Comparison of ENCODE assay signal across 8 cellular contexts in the genomic region with DNA sequence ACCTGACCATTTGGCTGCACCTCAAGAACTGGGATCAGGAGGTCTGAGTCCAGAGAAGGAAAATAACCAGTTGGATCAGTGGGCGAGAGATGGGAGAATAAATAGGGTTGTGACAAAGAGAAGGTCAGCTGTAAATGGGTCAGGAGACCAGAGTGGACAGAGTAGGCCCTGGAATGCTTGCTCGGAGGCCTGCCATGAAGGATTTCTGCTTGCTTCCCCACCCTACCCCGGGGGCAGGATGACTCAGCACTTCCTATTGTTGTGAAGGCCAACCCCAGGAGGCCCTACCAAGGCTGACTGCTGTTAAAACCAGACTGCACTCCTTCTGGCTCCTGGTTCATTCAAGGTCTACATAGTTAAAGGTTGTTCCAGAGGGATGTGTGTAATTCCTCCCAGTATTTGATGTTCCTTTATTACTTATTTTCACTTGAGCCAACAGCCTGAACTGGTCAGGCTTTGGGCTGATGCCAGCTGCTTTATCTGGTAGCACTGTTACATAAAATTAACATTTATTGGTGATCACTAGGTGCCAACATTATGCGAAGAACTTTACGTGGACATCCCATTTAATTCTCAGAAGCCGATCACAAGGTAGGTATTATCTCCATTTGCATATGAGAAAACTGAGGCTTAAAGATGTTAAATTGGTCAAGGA. TPM values are rescaled to one million over a fixed set of nuclear protein-coding genes. Genes with fewer than 3 reads are reported as not detected.
DNase-seq lines count a peak whose midpoint lies in the region; ATAC-seq and TF ChIP-seq lines count a peak whose summit lies in the region.

No MANE protein-coding gene starts in this region.

- intact Hi-C loops in lower leg skin (cut with DNase I; ENCODE audit: low total_unique reads), result no loop called here

- ATAC-seq in HG03442 (IDR thresholded peaks at IDR 0.05; ENCODE audit: unreplicated experiment), result peak; percentile 83
- no peak for ATAC-seq in GM19328 (IDR thresholded peaks at IDR 0.05; ENCODE audit: unreplicated experiment)

- no peak overlapping the region for H3K27ac ChIP-seq in substantia nigra (ENCODE audit: low read depth, low read length, poor library complexity, severe bottlenecking)

- DNase-seq in activated CD8-positive, alpha-beta memory T cell treated with anti-CD3 and anti-CD28 coated beads for 24 hours, result peak; percentile 58
- no peak for DNase-seq in activated CD8-positive, alpha-beta memory T cell treated with anti-CD3 and anti-CD28 coated beads, Interleukin-2, amount 50 U/mL, for 4 hours
- DNase-seq in SHP77 (lab: John Stamatoyannopoulos, UW) (peak; percentile 74 to 87), dedifferentiated amniotic fluid mesenchymal stem cell (ENCODE audit: extremely low spot score) (peak; percentile 96), lower leg skin (ENCODE audit: low spot score in 2 of 2) (peak; percentile 82 to 95), substantia nigra (lab: John Stamatoyannopoulos, UW) (peak in 39 of 49 donors; percentile 1 to 80 (median 40))

- 41 to 44% methylated on average over 6 of the region's 6 CpGs for whole genome bisulfite sequencing in lower leg skin, 2 donors

- no peak for TF ChIP-seq POLR2A in lower leg skin (IDR thresholded peaks at IDR 0.05)

- TF ChIP-seq CTCF in lower leg skin (IDR thresholded peaks at IDR 0.05), result no peak

- H3K4me3 ChIP-seq in lower leg skin (ENCODE audit: low read depth, poor library complexity, severe bottlenecking), result no peak overlapping the region

RNA-seq across cellular contexts. Expression of a gene that starts 27.3 kb away (rescaled TPM):
- 10 to 100 TPM; 29.6 to 37.3 (median 32.1) TPM for total RNA-seq in lower leg skin

RNA-seq across cellular contexts. Expression of a gene that starts 57.8 kb away (rescaled TPM):
- 1 to 10 TPM in 2 of 4 donors, under 1 TPM in 2; 0.13 to 2.4 (median 0.81) TPM for total RNA-seq in lower leg skin
